ENCODE assay signal across 19 cellular contexts in genomic region chr3:129571605-129572547, GRCh38. TPM values are rescaled to one million over a fixed set of nuclear protein-coding genes. Genes with fewer than 3 reads are reported as not detected.
DNase-seq lines count a peak whose midpoint lies in the region; ATAC-seq and TF ChIP-seq lines count a peak whose summit lies in the region.
"Had no signal": no experiment of that assay in that cellular context is flagged by ENCODE, and none has a peak within 500 bp of the region (broad histone marks: within the 10 kb centered on the region; RNA-seq: fewer than 3 reads in every experiment).

No MANE protein-coding gene starts in this region.

- no peaks in the 10 kb centered on the region for H3K9me3 Mint-ChIP-seq in natural killer cell
- no peaks in the 10 kb centered on the region for H3K9me3 Mint-ChIP-seq in natural killer cell treated with Interleukin-12 subunit alpha and Interleukin-12 subunit beta and Interleukin-15 and Interleukin-18, amount 100 ng/mL, for 72 hours
- H3K9me3 Mint-ChIP-seq in immature natural killer cell: no peaks in the 10 kb centered on the region
- no peaks in the 10 kb centered on the region for H3K9me3 Mint-ChIP-seq in stimulated activated memory B cell treated with anti-CD40 and anti-IgM and Interleukin-4, amounts not matched to agents 10 μg/mL and 1 μg/mL and 100 μg/mL, for 72 hours
- no peaks in the 10 kb centered on the region for H3K9me3 Mint-ChIP-seq in activated CD8-positive, alpha-beta T cell treated with anti-CD3 and anti-CD28 coated beads, Interleukin-2, amount 10 ng/mL, durations not matched to agents 7 days and 5 days (ENCODE audit: insufficient read depth)

- H3K27me3 Mint-ChIP-seq in natural killer cell (ENCODE audit: low read depth in 2 of 2): no peaks in the 10 kb centered on the region
- H3K27me3 Mint-ChIP-seq in natural killer cell treated with Interleukin-12 subunit alpha and Interleukin-12 subunit beta and Interleukin-15 and Interleukin-18, amount 100 ng/mL, for 72 hours: no peaks in the 10 kb centered on the region
- peaks cover 19 to 30% (median 21%) of the 10 kb centered on the region in 3 donors for H3K27me3 Mint-ChIP-seq in immature natural killer cell (ENCODE audit: low read depth in 3 of 3)
- H3K27me3 Mint-ChIP-seq in stimulated activated memory B cell treated with anti-CD40 and anti-IgM and Interleukin-4, amounts not matched to agents 10 μg/mL and 1 μg/mL and 100 μg/mL, for 72 hours: no peaks in the 10 kb centered on the region
- H3K27me3 Mint-ChIP-seq in activated CD8-positive, alpha-beta T cell treated with anti-CD3 and anti-CD28 coated beads, Interleukin-2, amount 10 ng/mL, durations not matched to agents 7 days and 5 days (ENCODE audit: low read depth): peaks cover 5% of the 10 kb centered on the region

- H3K27ac Mint-ChIP-seq in natural killer cell (peak overlapping the region; percentile 13 to 16), immature natural killer cell (peak overlapping the region in 5 of 6 donors; percentile 61 to 94 (median 79))
- H3K27ac Mint-ChIP-seq in natural killer cell treated with Interleukin-12 subunit alpha and Interleukin-12 subunit beta and Interleukin-15 and Interleukin-18, amount 100 ng/mL, for 72 hours: no peak overlapping the region
- H3K27ac Mint-ChIP-seq in stimulated activated memory B cell treated with anti-CD40 and anti-IgM and Interleukin-4, amounts not matched to agents 10 μg/mL and 1 μg/mL and 100 μg/mL, for 72 hours: peak overlapping the region; percentile 44
- H3K27ac Mint-ChIP-seq in activated CD8-positive, alpha-beta T cell treated with anti-CD3 and anti-CD28 coated beads, Interleukin-2, amount 10 ng/mL, durations not matched to agents 7 days and 5 days: no peak overlapping the region

- H3K4me3 ChIP-seq in adipocyte (ENCODE audit: low read length): no peak overlapping the region

- no peak overlapping the region for H3K4me3 Mint-ChIP-seq in natural killer cell
- no peak overlapping the region for H3K4me3 Mint-ChIP-seq in natural killer cell treated with Interleukin-12 subunit alpha and Interleukin-12 subunit beta and Interleukin-15 and Interleukin-18, amount 100 ng/mL, for 72 hours
- H3K4me3 Mint-ChIP-seq in immature natural killer cell: no peak overlapping the region
- no peak overlapping the region for H3K4me3 Mint-ChIP-seq in stimulated activated memory B cell treated with anti-CD40 and anti-IgM and Interleukin-4, amounts not matched to agents 10 μg/mL and 1 μg/mL and 100 μg/mL, for 72 hours
- H3K4me3 Mint-ChIP-seq in activated CD8-positive, alpha-beta T cell treated with anti-CD3 and anti-CD28 coated beads, Interleukin-2, amount 10 ng/mL, durations not matched to agents 7 days and 5 days: no peak overlapping the region

- no peak for TF ChIP-seq CTCF in natural killer cell (IDR thresholded peaks at IDR 0.05)

- H3K36me3 ChIP-seq in adipocyte (ENCODE audit: control insufficient read depth, insufficient read depth, low read length, severe bottlenecking): peaks cover 95% of the 10 kb centered on the region

- peaks cover 69 to 74% of the 10 kb centered on the region in 2 donors for H3K4me1 Mint-ChIP-seq in natural killer cell
- peaks cover 39 to 55% of the 10 kb centered on the region in 2 donors for H3K4me1 Mint-ChIP-seq in natural killer cell treated with Interleukin-12 subunit alpha and Interleukin-12 subunit beta and Interleukin-15 and Interleukin-18, amount 100 ng/mL, for 72 hours (ENCODE audit: low read depth in 2 of 2)
- peaks cover 72 to 73% of the 10 kb centered on the region in 2 donors for H3K4me1 Mint-ChIP-seq in immature natural killer cell
- peaks cover 48% of the 10 kb centered on the region for H3K4me1 Mint-ChIP-seq in stimulated activated memory B cell treated with anti-CD40 and anti-IgM and Interleukin-4, amounts not matched to agents 10 μg/mL and 1 μg/mL and 100 μg/mL, for 72 hours
- peaks cover 9% of the 10 kb centered on the region for H3K4me1 Mint-ChIP-seq in activated CD8-positive, alpha-beta T cell treated with anti-CD3 and anti-CD28 coated beads, Interleukin-2, amount 10 ng/mL, durations not matched to agents 7 days and 5 days (ENCODE audit: low read depth)

- no peaks in the 10 kb centered on the region for H3K9me3 ChIP-seq in adipocyte (ENCODE audit: control insufficient read depth, low read length)

- DNase-seq in natural killer cell: no peak
- DNase-seq in natural killer cell treated with Interleukin-12 subunit alpha and Interleukin-12 subunit beta and Interleukin-15 and Interleukin-18, amount 100 ng/mL, for 72 hours (ENCODE audit: low spot score): no peak
- no peak for DNase-seq in adipocyte (ENCODE audit: low read depth)
- no peak for DNase-seq in immature natural killer cell
- DNase-seq in DMS 273 treated with DMSO at 0.1 percent for 48 hours (lab: John Stamatoyannopoulos, UW): no peak
- DNase-seq in activated CD8-positive, alpha-beta T cell treated with anti-CD3 and anti-CD28 coated beads, Interleukin-2, amount 10 ng/mL, durations not matched to agents 7 days and 5 days: no peak
- DNase-seq: C1 segment of cervical spinal cord; DMS53; H7; NCI-H187 treated with DMSO at 0.1 percent for 48 hours; NCI-H2171 treated with DMSO at 0.1 percent for 48 hours; NCI-H446 treated with DMSO at 0.1 percent for 48 hours; NK-92 treated with Interleukin-12 subunit alpha and Interleukin-12 subunit beta, amount 100 ng/mL, for 24 hours; SHP77 had no signal

- CTCF ChIA-PET in activated CD8-positive, alpha-beta T cell treated with anti-CD3 and anti-CD28 coated beads, Interleukin-2, amount 10 ng/mL, durations not matched to agents 7 days and 5 days (lab: Charles Lee): interaction anchor here (0.9 to 1.0 kb wide), 2 partner anchors 13 to 81 kb away, joined by 3 read pairs; no protein-coding TSS in a partner anchor

- ATAC-seq in natural killer cell (no peak), HG03565 (IDR thresholded peaks at IDR 0.05; ENCODE audit: unreplicated experiment) (no peak)
- ATAC-seq in natural killer cell treated with Interleukin-12 subunit alpha and Interleukin-12 subunit beta and Interleukin-15 and Interleukin-18, amount 100 ng/mL, for 72 hours: no peak
- no peak for ATAC-seq in stimulated activated memory B cell treated with anti-CD40 and anti-IgM and Interleukin-4, amounts not matched to agents 10 μg/mL and 1 μg/mL and 100 μg/mL, for 72 hours
- no peak for ATAC-seq in activated CD8-positive, alpha-beta T cell treated with anti-CD3 and anti-CD28 coated beads, Interleukin-2, amount 10 ng/mL, durations not matched to agents 7 days and 5 days

- intact Hi-C loops in natural killer cell (cut with micrococcal nuclease): no loop called here

- H3K4me1 ChIP-seq in adipocyte (ENCODE audit: control insufficient read depth, insufficient read depth, low read length): peaks cover 4% of the 10 kb centered on the region

- H3K9ac ChIP-seq in adipocyte (ENCODE audit: low read length): peak overlapping the region; percentile 8

- no peaks in the 10 kb centered on the region for H3K27me3 ChIP-seq in adipocyte (replicated peaks; ENCODE audit: control insufficient read depth, insufficient read depth, low read length)

- POLR2A ChIA-PET in activated CD8-positive, alpha-beta T cell treated with anti-CD3 and anti-CD28 coated beads, Interleukin-2, amount 10 ng/mL, durations not matched to agents 7 days and 5 days (lab: Charles Lee): no interaction called here

- H3K36me3 Mint-ChIP-seq in natural killer cell (no peaks in the 10 kb centered on the region), immature natural killer cell (peaks cover 15 to 22% (median 15%) of the 10 kb centered on the region in 3 donors)
- H3K36me3 Mint-ChIP-seq in natural killer cell treated with Interleukin-12 subunit alpha and Interleukin-12 subunit beta and Interleukin-15 and Interleukin-18, amount 100 ng/mL, for 72 hours: no peaks in the 10 kb centered on the region
- no peaks in the 10 kb centered on the region for H3K36me3 Mint-ChIP-seq in stimulated activated memory B cell treated with anti-CD40 and anti-IgM and Interleukin-4, amounts not matched to agents 10 μg/mL and 1 μg/mL and 100 μg/mL, for 72 hours
- H3K36me3 Mint-ChIP-seq in activated CD8-positive, alpha-beta T cell treated with anti-CD3 and anti-CD28 coated beads, Interleukin-2, amount 10 ng/mL, durations not matched to agents 7 days and 5 days (ENCODE audit: low read depth): no peaks in the 10 kb centered on the region

RNA-seq across cellular contexts. Expression of gene H1-8, which starts 28.9 kb away (rescaled TPM):
- not detected for total RNA-seq in natural killer cell
- not detected for total RNA-seq in natural killer cell treated with Interleukin-12 subunit alpha and Interleukin-12 subunit beta and Interleukin-15 and Interleukin-18, amount 100 ng/mL, for 72 hours
- not detected for polyA plus RNA-seq in immature natural killer cell
- total RNA-seq in activated CD8-positive, alpha-beta T cell treated with anti-CD3 and anti-CD28 coated beads, Interleukin-2, amount 10 ng/mL, durations not matched to agents 7 days and 5 days: not detected
- total RNA-seq: A172, H7, HT1080, OCI-LY7 had no signal

RNA-seq across cellular contexts. Expression of gene PLXND1, which starts 34.6 kb away (rescaled TPM):
- 100 to 1,000 TPM; 135 to 214 (median 189) TPM for total RNA-seq in natural killer cell
- 1 to 10 TPM; 2.8 to 4.8 TPM for total RNA-seq in natural killer cell treated with Interleukin-12 subunit alpha and Interleukin-12 subunit beta and Interleukin-15 and Interleukin-18, amount 100 ng/mL, for 72 hours
- polyA plus RNA-seq in immature natural killer cell: 10 to 100 TPM in 1 of 3 donors, 1 to 10 TPM in 2; 3.1 to 30.2 (median 6.1) TPM
- total RNA-seq in activated CD8-positive, alpha-beta T cell treated with anti-CD3 and anti-CD28 coated beads, Interleukin-2, amount 10 ng/mL, durations not matched to agents 7 days and 5 days: 1 to 10 TPM; 3.7 to 4.1 TPM

RNA-seq across cellular contexts. Expression of gene RHO, which starts 43.4 kb away (rescaled TPM):
- total RNA-seq in natural killer cell: not detected
- total RNA-seq in natural killer cell treated with Interleukin-12 subunit alpha and Interleukin-12 subunit beta and Interleukin-15 and Interleukin-18, amount 100 ng/mL, for 72 hours: not detected
- polyA plus RNA-seq in immature natural killer cell: not detected
- total RNA-seq in activated CD8-positive, alpha-beta T cell treated with anti-CD3 and anti-CD28 coated beads, Interleukin-2, amount 10 ng/mL, durations not matched to agents 7 days and 5 days: not detected
- total RNA-seq: A172, HT1080, OCI-LY7 had no signal

Comparison
In these comparisons a context has a peak if more than half of its experiments do, and no peak if none do; other contexts are left out.
1. H3K27ac Mint-ChIP-seq: peak in natural killer cell (2 of 2), immature natural killer cell (5 of 6) and stimulated activated memory B cell treated with anti-CD40 and anti-IgM and Interleukin-4, amounts not matched to agents 10 μg/mL and 1 μg/mL and 100 μg/mL, for 72 hours (single experiment); none in natural killer cell treated with Interleukin-12 subunit alpha and Interleukin-12 subunit beta and Interleukin-15 and Interleukin-18, amount 100 ng/mL, for 72 hours (0 of 2) and activated CD8-positive, alpha-beta T cell treated with anti-CD3 and anti-CD28 coated beads, Interleukin-2, amount 10 ng/mL, durations not matched to agents 7 days and 5 days (single experiment).
2. RNA of gene PLXND1, which starts 34.6 kb away (total RNA-seq): 135 to 214 TPM in natural killer cell; 2.8 to 4.8 TPM in natural killer cell treated with Interleukin-12 subunit alpha and Interleukin-12 subunit beta and Interleukin-15 and Interleukin-18, amount 100 ng/mL, for 72 hours and 3.7 to 4.1 TPM in activated CD8-positive, alpha-beta T cell treated with anti-CD3 and anti-CD28 coated beads, Interleukin-2, amount 10 ng/mL, durations not matched to agents 7 days and 5 days; every median in the first group is over 10 times any median in the second.